1 cellular context compared by ENCODE assay signal in the genomic region with DNA sequence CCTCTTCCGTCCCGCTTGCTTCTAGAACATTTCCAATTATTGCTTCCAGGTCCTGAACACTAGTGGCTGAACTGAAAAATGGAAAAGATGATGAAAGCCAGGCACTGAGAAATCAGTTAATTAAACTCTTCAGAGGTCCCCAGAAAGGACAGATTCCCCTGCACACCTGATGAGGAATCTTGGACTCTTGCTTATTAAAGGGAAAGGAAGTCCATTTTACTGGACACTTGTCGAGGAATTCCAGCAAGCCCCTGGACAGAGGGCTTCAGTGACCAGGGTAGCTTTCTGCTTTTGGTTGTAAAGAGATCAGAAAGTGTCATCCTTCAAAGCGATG.
TF ChIP-seq lines count a peak whose summit lies in the region.

No MANE protein-coding gene starts in this region.

TF ChIP-seq in K562, 482 proteins besides CTCF, POLR2A, EP300 and RAD21 (continued from another document):
- peak; percentile 47; the same call in 1 of the 2 replicates for TF ChIP-seq CREB3 (tag; conservative IDR thresholded peaks at IDR 0.05; ENCODE audit: low read depth)
- peak; percentile 32 for TF ChIP-seq MXD1 (CRISPR knock-in tag; IDR thresholded peaks at IDR 0.05; ENCODE audit: borderline replicate concordance, poor library complexity, severe bottlenecking)
- no peak for TF ChIP-seq STAT5B (CRISPR knock-in tag; IDR thresholded peaks at IDR 0.05)
